ENCODE assay signal across 8 cellular contexts in genomic region chr12:91577586-91578539, GRCh38.
A peak's percentile ranks its signal among the peaks of the same experiment; 100 is the strongest.
DNase-seq lines count a peak whose midpoint lies in the region; ATAC-seq and TF ChIP-seq lines count a peak whose summit lies in the region.

No MANE protein-coding gene starts in this region.

- peak overlapping the region; percentile 27; the same call in 1 of the 2 replicates for H3K9ac ChIP-seq in HCT116 (ENCODE audit: low read length)

- peak; percentile 51 for TF ChIP-seq RAD21 in HCT116 (IDR thresholded peaks at IDR 0.05; ENCODE audit: low read depth)

- no TSS peak for BruUV-seq in HCT116 (replicated peaks; lab: Mats Ljungman, UMichigan)

- TF ChIP-seq POLR2A in HCT116 (IDR thresholded peaks at IDR 0.05; ENCODE audit: borderline replicate concordance, extremely low read depth, insufficient read depth, insufficient read length) (no peak), body of pancreas (IDR thresholded peaks at IDR 0.05) (no peak), testis (IDR thresholded peaks at IDR 0.05) (no peak)

- H2AFZ ChIP-seq in HCT116 (ENCODE audit: low read depth, low read length, poor library complexity, severe bottlenecking) = peak overlapping the region; percentile 98

- CTCF ChIA-PET in HCT116 (lab: Charles Lee) = interaction anchor here (0.7 to 1.4 kb wide), 3 partner anchors 9 to 234 kb away, joined by 3 to 4 read pairs (median 4); no protein-coding TSS in a partner anchor

- no peaks in the 10 kb centered on the region for H3K9me2 ChIP-seq in HCT116 (ENCODE audit: insufficient read depth)

- peak overlapping the region; percentile 73 for H3K4me2 ChIP-seq in HCT116 (ENCODE audit: low read length)

- intact Hi-C loops in HCT116 (cut with micrococcal nuclease) (loop anchor here (10.0 kb wide), 1 partner anchor 997 kb away; no protein-coding TSS in a partner anchor), body of pancreas (cut with DNase I) (no loop called here), testis (cut with DNase I; ENCODE audit: low total_unique reads) (no loop called here)

- no peaks in the 10 kb centered on the region for H3K36me3 ChIP-seq in HCT116 (ENCODE audit: control insufficient read depth in 1 of 2, insufficient read depth in 2 of 2, low read length in 2 of 2)
- no peaks in the 10 kb centered on the region for H3K36me3 ChIP-seq in body of pancreas (replicated peaks in 1 of 2; ENCODE audit: insufficient read depth in 1 of 2, low read depth in 2 of 2)
- H3K36me3 ChIP-seq in testis (ENCODE audit: low read depth, missing control alignments) = no peaks in the 10 kb centered on the region

- ATAC-seq in HCT116 (peak; percentile 73), body of pancreas (peak; percentile 69)

- 0 out of 4 replicates have a peak, but pooled peaks cover 0 to 4% of the 10 kb centered on the region in 2 experiments for H3K4me1 ChIP-seq in HCT116 (ENCODE audit: control insufficient read depth in 1 of 2, insufficient read depth in 2 of 2, low read length in 2 of 2)
- peaks cover 10% of the 10 kb centered on the region for H3K4me1 ChIP-seq in body of pancreas
- H3K4me1 ChIP-seq in testis = no peaks in the 10 kb centered on the region

- no peaks in the 10 kb centered on the region for H3K27me3 ChIP-seq in HCT116 (ENCODE audit: insufficient read depth, low read length)
- no peaks in the 10 kb centered on the region for H3K27me3 ChIP-seq in body of pancreas
- no peaks in the 10 kb centered on the region for H3K27me3 ChIP-seq in testis

- H3K27ac ChIP-seq in HCT116 (ENCODE audit: low read depth, low read length) (no peak overlapping the region), body of pancreas (no peak overlapping the region), testis (no peak overlapping the region)

- WGBS in body of pancreas, 2 donors = 10 to 14% methylated on average over 7 of the region's 7 CpGs
- WGBS in testis, 2 donors = 37 to 46% methylated on average over 7 of the region's 7 CpGs

- H3K9me3 ChIP-seq in HCT116 (ENCODE audit: control insufficient read depth in 1 of 2, insufficient read depth in 1 of 2, low read depth in 1 of 2, low read length in 2 of 2) (no peaks in the 10 kb centered on the region), body of pancreas (peaks cover 0 to 3% (median 0%) of the 10 kb centered on the region in 3 donors), testis (no peaks in the 10 kb centered on the region)

- no peaks in the 10 kb centered on the region for H4K20me1 ChIP-seq in HCT116 (ENCODE audit: insufficient read depth)

- TF ChIP-seq CTCF in HCT116 (IDR thresholded peaks at IDR 0.05 in 2 of 3, conservative IDR thresholded peaks at IDR 0.05 in 1 of 3; ENCODE audit: borderline replicate concordance in 1 of 3, insufficient read depth in 1 of 3, low read depth in 2 of 3, low read length in 2 of 3) (peak; percentile 23 to 63 (median 34); a peak in 3 of 6 replicates), body of pancreas (IDR thresholded peaks at IDR 0.05) (peak; percentile 49 to 77 (median 71)), testis (IDR thresholded peaks at IDR 0.05) (peak; percentile 48 to 80 (median 52))

- no peaks in the 10 kb centered on the region for H3K79me2 ChIP-seq in HCT116 (ENCODE audit: insufficient read depth, low read length)

- RAD21 ChIA-PET in HCT116 (lab: Charles Lee; ENCODE audit: low non-redundant PET in 1 of 2, low total read pairs in 2 of 2, uncharacterized antibody in 2 of 2, unreplicated experiment in 2 of 2) = no interaction called here

- H3K4me3 ChIP-seq in HCT116 (replicated peaks in 1 of 2; ENCODE audit: low read depth in 1 of 2, low read length in 2 of 2) (peak overlapping the region; percentile 27 to 41), body of pancreas (peak overlapping the region in 1 of 2 donors; percentile 16), testis (no peak overlapping the region)

- DNase-seq in NCI-H82 (lab: John Stamatoyannopoulos, UW) (peak; percentile 32), NCI-H82 treated with DMSO at 0.1 percent for 48 hours (lab: John Stamatoyannopoulos, UW; ENCODE audit: unreplicated experiment) (no peak), HCT116 (ENCODE audit: low read depth, low spot score) (peak; percentile 15), NCI-H460 (ENCODE audit: extremely low read depth, low read depth) (peak; percentile 17), body of pancreas (no peak), iris pigment epithelial cell (ENCODE audit: low read depth) (peak; percentile 21), testis (no peak), retina (no peak)

- POLR2A ChIA-PET in HCT116 (lab: Charles Lee) = no interaction called here

TF ChIP-seq in HCT116, 20 proteins besides CTCF, POLR2A, EP300 and RAD21:
- TF ChIP-seq ELF1 (IDR thresholded peaks at IDR 0.05; ENCODE audit: borderline replicate concordance, low read depth) (no peak), YY1 (IDR thresholded peaks at IDR 0.05; ENCODE audit: extremely low read depth, insufficient replicate concordance, low read depth, low read length) (no peak), POLR2AphosphoS5 (IDR thresholded peaks at IDR 0.05; ENCODE audit: low read depth, low read length) (no peak), SRF (IDR thresholded peaks at IDR 0.05; ENCODE audit: low read depth) (no peak), CEBPB (IDR thresholded peaks at IDR 0.05; ENCODE audit: low read depth) (no peak), EZH2phosphoT487 (IDR thresholded peaks at IDR 0.05; ENCODE audit: borderline replicate concordance) (no peak), REST (IDR thresholded peaks at IDR 0.05; ENCODE audit: low read depth) (no peak), JUND (IDR thresholded peaks at IDR 0.05) (no peak), EGR1 (IDR thresholded peaks at IDR 0.05; ENCODE audit: low read depth) (no peak), EZH2 (IDR thresholded peaks at IDR 0.05) (no peak), CBX3 (IDR thresholded peaks at IDR 0.05; ENCODE audit: low read depth) (no peak), ZNF274 (IDR thresholded peaks at IDR 0.05; ENCODE audit: low read depth, low read length) (no peak), SP1 (IDR thresholded peaks at IDR 0.05; ENCODE audit: low read depth) (no peak), FOSL1 (IDR thresholded peaks at IDR 0.05; ENCODE audit: low read depth) (no peak), TCF7L2 (IDR thresholded peaks at IDR 0.05; ENCODE audit: borderline replicate concordance, extremely low read depth, insufficient read depth, insufficient read length) (no peak), ZFX (IDR thresholded peaks at IDR 0.05) (no peak), ATF3 (IDR thresholded peaks at IDR 0.05) (no peak), MAX (IDR thresholded peaks at IDR 0.05) (no peak), ZBTB33 (IDR thresholded peaks at IDR 0.05; ENCODE audit: extremely low read depth, insufficient replicate concordance, low read length) (no peak)
TF ChIP-seq in HCT116: peak in this region for 0.

Comparison
In these comparisons a context has a peak if more than half of its experiments do, and no peak if none do; other contexts are left out.
1. DNase-seq: peak in NCI-H82 (single experiment), HCT116 (single experiment), NCI-H460 (single experiment) and iris pigment epithelial cell (single experiment); none in NCI-H82 treated with DMSO at 0.1 percent for 48 hours (single experiment), body of pancreas (0 of 4), testis (single experiment) and retina (single experiment).
2. H3K4me3 ChIP-seq: peak in HCT116 (2 of 2); none in testis (0 of 2).
3. Peak in every context shown above with its lines, with median percentiles within 50 percentile points of each other: CTCF ChIP-seq.